Comparison of ENCODE assay signal across 8 cellular contexts in genomic region chr17:39153541-39154111, GRCh38. TPM values are rescaled to one million over a fixed set of nuclear protein-coding genes. Genes with fewer than 3 reads are reported as not detected.
DNase-seq lines count a peak whose midpoint lies in the region; ATAC-seq and TF ChIP-seq lines count a peak whose summit lies in the region.

No MANE protein-coding gene starts in this region.

- H3K27me3 Mint-ChIP-seq in T-helper 2 cell treated with Interferon-gamma antibody and Interleukin-4, amounts not matched to agents 5 μg/mL and 100 μg/mL, for 36 hours (ENCODE audit: low read depth): peaks cover 40% of the 10 kb centered on the region
- H3K27me3 Mint-ChIP-seq in progenitor cell of endocrine pancreas: peaks cover 30% of the 10 kb centered on the region

- no peaks in the 10 kb centered on the region for H3K36me3 Mint-ChIP-seq in T-helper 2 cell treated with Interferon-gamma antibody and Interleukin-4, amounts not matched to agents 5 μg/mL and 100 μg/mL, for 36 hours (ENCODE audit: low read depth)
- peaks cover 7% of the 10 kb centered on the region for H3K36me3 Mint-ChIP-seq in progenitor cell of endocrine pancreas (ENCODE audit: insufficient read depth)

- H3K27me3 ChIP-seq in DND-41 (ENCODE audit: insufficient read depth, low read length, poor library complexity) (peaks cover 20% of the 10 kb centered on the region), right atrium auricular region (peaks cover 0 to 4% of the 10 kb centered on the region in 2 donors), upper lobe of left lung (peaks cover 0 to 16% (median 8%) of the 10 kb centered on the region in 4 donors)

- peak overlapping the region; percentile 84 for H3K9ac ChIP-seq in DND-41 (ENCODE audit: low read depth, low read length)

- TF ChIP-seq POLR2A in upper lobe of left lung (IDR thresholded peaks at IDR 0.05): peak in 1 of 4 donors; percentile 36

- H3K4me3 Mint-ChIP-seq in T-helper 2 cell treated with Interferon-gamma antibody and Interleukin-4, amounts not matched to agents 5 μg/mL and 100 μg/mL, for 36 hours: peak overlapping the region; percentile 93
- peak overlapping the region; percentile 95 for H3K4me3 Mint-ChIP-seq in progenitor cell of endocrine pancreas (ENCODE audit: low read depth)

- WGBS in upper lobe of left lung, 2 donors: 1% methylated on average over 19 to 21 of the region's 22 CpGs

- TF ChIP-seq CTCF in DND-41 (IDR thresholded peaks at IDR 0.05; ENCODE audit: borderline replicate concordance, extremely low read depth, low read length, poor library complexity, severe bottlenecking) (peak; percentile 23), right atrium auricular region (IDR thresholded peaks at IDR 0.05) (no peak), progenitor cell of endocrine pancreas (IDR thresholded peaks at IDR 0.05; ENCODE audit: unreplicated experiment) (no peak), upper lobe of left lung (IDR thresholded peaks at IDR 0.05) (peak in 3 of 6 experiments; percentile 16 to 26 (median 25))

- peak; percentile 58 for ATAC-seq in DND-41 (ENCODE audit: insufficient read depth, low read depth)
- ATAC-seq in HG02588 (IDR thresholded peaks at IDR 0.05; ENCODE audit: unreplicated experiment): peak; percentile 54
- peak; percentile 90 to 93 for ATAC-seq in upper lobe of left lung (ENCODE audit: low FRiP score in 2 of 2)

- no peak for TF ChIP-seq EP300 in upper lobe of left lung (IDR thresholded peaks at IDR 0.05)

- H2AFZ ChIP-seq in DND-41 (ENCODE audit: low read depth, low read length): peak overlapping the region; percentile 99

- peak overlapping the region; percentile 93 for H3K27ac Mint-ChIP-seq in T-helper 2 cell treated with Interferon-gamma antibody and Interleukin-4, amounts not matched to agents 5 μg/mL and 100 μg/mL, for 36 hours
- H3K27ac Mint-ChIP-seq in progenitor cell of endocrine pancreas: peak overlapping the region; percentile 100

- H4K20me1 ChIP-seq in DND-41 (ENCODE audit: insufficient read depth, low read length): no peaks in the 10 kb centered on the region

- peaks cover 22% of the 10 kb centered on the region for H3K4me1 Mint-ChIP-seq in T-helper 2 cell treated with Interferon-gamma antibody and Interleukin-4, amounts not matched to agents 5 μg/mL and 100 μg/mL, for 36 hours (ENCODE audit: low read depth)
- H3K4me1 Mint-ChIP-seq in progenitor cell of endocrine pancreas (ENCODE audit: low read depth): peaks cover 16% of the 10 kb centered on the region

- no peaks in the 10 kb centered on the region for H3K9me3 Mint-ChIP-seq in T-helper 2 cell treated with Interferon-gamma antibody and Interleukin-4, amounts not matched to agents 5 μg/mL and 100 μg/mL, for 36 hours
- H3K9me3 Mint-ChIP-seq in progenitor cell of endocrine pancreas (ENCODE audit: low read depth): no peaks in the 10 kb centered on the region

- H3K9me3 ChIP-seq in DND-41 (ENCODE audit: insufficient read depth, low read length, severe bottlenecking) (no peaks in the 10 kb centered on the region), right atrium auricular region (no peaks in the 10 kb centered on the region), upper lobe of left lung (no peaks in the 10 kb centered on the region)

- peak; percentile 89 for DNase-seq in DND-41
- DNase-seq in NCI-H187 (lab: John Stamatoyannopoulos, UW): peak; percentile 46 to 93
- DNase-seq in T-helper 2 cell treated with Interferon-gamma antibody and Interleukin-4, amounts not matched to agents 5 μg/mL and 100 μg/mL, for 36 hours (ENCODE audit: low spot score): peak; percentile 86
- peak in 57 of 58 donors; percentile 67 to 97 (median 87) for DNase-seq in anterior cingulate cortex (lab: John Stamatoyannopoulos, UW)
- DNase-seq in right atrium auricular region (ENCODE audit: low spot score): peak; percentile 98
- peak; percentile 98 for DNase-seq in progenitor cell of endocrine pancreas (ENCODE audit: low spot score, unreplicated experiment)
- DNase-seq in upper lobe of left lung: peak; percentile 89 to 91

- H3K4me3 ChIP-seq in DND-41 (ENCODE audit: low read depth in 1 of 2, low read length in 2 of 2) (peak overlapping the region; percentile 34 to 74), right atrium auricular region (peak overlapping the region; percentile 89 to 93), upper lobe of left lung (peak overlapping the region; percentile 63 to 85 (median 74))

- H3K79me2 ChIP-seq in DND-41 (ENCODE audit: insufficient read depth, low read length): no peaks in the 10 kb centered on the region

- H3K27ac ChIP-seq in DND-41 (ENCODE audit: low read length): peak overlapping the region; percentile 87
- H3K27ac ChIP-seq in right atrium auricular region: peak overlapping the region; percentile 96 to 99
- peak overlapping the region; percentile 81 to 98 (median 90) for H3K27ac ChIP-seq in upper lobe of left lung

- H3K4me1 ChIP-seq in DND-41 (ENCODE audit: insufficient read depth, low read length) (peaks cover 33% of the 10 kb centered on the region), right atrium auricular region (peaks cover 0 to 18% of the 10 kb centered on the region in 2 donors), upper lobe of left lung (peaks cover 16 to 35% (median 25%) of the 10 kb centered on the region in 4 donors)

- no peaks in the 10 kb centered on the region; the same call in 1 of the 2 replicates for H3K36me3 ChIP-seq in DND-41 (ENCODE audit: insufficient read depth, low read length)
- no peaks in the 10 kb centered on the region for H3K36me3 ChIP-seq in right atrium auricular region
- H3K36me3 ChIP-seq in upper lobe of left lung: no peaks in the 10 kb centered on the region

- peak overlapping the region; percentile 100 for H3K4me2 ChIP-seq in DND-41 (ENCODE audit: insufficient read depth, low read length)

RNA-seq across cellular contexts. Expression of gene PLXDC1, which starts 2.2 kb away (rescaled TPM):
- total RNA-seq in right atrium auricular region (1 to 10 TPM; 4.6 to 9.3 TPM), progenitor cell of endocrine pancreas (2.3 and 3.7 TPM in 2 replicates), upper lobe of left lung (10 to 100 TPM in 3 of 6 donors, 1 to 10 TPM in 3; 3.8 to 47.1 (median 10.5) TPM)

RNA-seq across cellular contexts. Expression of gene ARL5C, which starts 12.3 kb away (rescaled TPM):
- total RNA-seq in right atrium auricular region (not detected), progenitor cell of endocrine pancreas (not detected in 2 replicates), upper lobe of left lung (under 1 TPM in 1 of 6 donors, not detected in 5; 0.39 TPM)

RNA-seq across cellular contexts. Expression of gene CACNB1, which starts 43.8 kb away (rescaled TPM):
- total RNA-seq in right atrium auricular region: 10 to 100 TPM in 1 of 2 donors, 1 to 10 TPM in 1; 3.6 to 13.4 TPM
- total RNA-seq in progenitor cell of endocrine pancreas: 11.3 and 13.8 TPM in 2 replicates
- 100 to 1,000 TPM in 1 of 6 donors, 10 to 100 TPM in 5; 28.8 to 149 (median 34.0) TPM for total RNA-seq in upper lobe of left lung

RNA-seq across cellular contexts. Expression of gene RPL19, which starts 46.5 kb away (rescaled TPM):
- total RNA-seq in right atrium auricular region (1,000 to 10,000 TPM; 1,458 to 1,831 TPM), progenitor cell of endocrine pancreas (1,229 and 1,297 TPM in 2 replicates), upper lobe of left lung (1,000 to 10,000 TPM; 1,356 to 1,902 (median 1,599) TPM)

Comparison
In these comparisons a context has a peak if more than half of its experiments do, and no peak if none do; other contexts are left out.
1. Peak in every context shown above with its lines: DNase-seq, ATAC-seq, H3K4me3 ChIP-seq and H3K27ac ChIP-seq.